Comparison of ENCODE assay signal across 10 cellular contexts in the genomic region with DNA sequence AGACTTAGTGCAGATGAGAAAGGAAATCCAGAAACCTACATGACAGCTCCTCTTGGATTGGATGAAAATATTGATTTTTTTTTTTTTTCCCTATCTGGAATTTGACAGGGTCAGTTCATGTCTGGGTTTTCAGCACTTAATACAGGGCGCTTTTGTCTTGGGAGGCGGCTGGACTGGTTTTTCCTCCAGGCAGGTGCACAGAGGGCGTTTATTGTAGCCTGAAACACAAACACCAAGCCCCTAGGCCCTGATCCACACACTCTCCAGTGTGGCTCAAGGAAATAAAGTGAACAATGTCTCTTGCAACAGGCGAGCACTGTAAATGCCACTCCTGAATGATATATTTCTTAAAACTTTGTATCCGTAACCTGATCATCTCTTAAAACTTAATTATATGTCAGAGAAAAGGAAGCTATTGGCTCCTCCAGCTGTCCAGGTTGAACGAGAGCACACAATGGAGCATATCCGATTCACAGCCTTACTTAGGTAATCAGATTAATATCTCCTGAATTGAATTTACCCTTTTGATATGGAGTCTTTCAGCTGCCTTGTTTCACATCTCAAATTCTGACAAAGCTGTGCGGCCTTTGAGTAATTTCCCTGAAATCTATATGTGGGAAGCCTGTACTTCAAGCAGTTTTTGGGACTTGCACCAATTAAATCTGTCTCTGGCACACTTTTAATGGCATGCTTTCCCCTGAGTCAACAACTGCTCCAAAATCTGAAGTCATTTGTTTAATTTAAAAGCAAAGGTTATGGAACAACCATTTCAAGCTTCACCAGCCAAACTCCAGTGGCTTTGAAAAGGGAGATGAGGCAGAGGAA.
A peak's percentile ranks its signal among the peaks of the same experiment; 100 is the strongest.
DNase-seq lines count a peak whose midpoint lies in the region; ATAC-seq and TF ChIP-seq lines count a peak whose summit lies in the region.
"Had no signal": no experiment of that assay in that cellular context is flagged by ENCODE, and none has a peak within 500 bp of the region (broad histone marks: within the 10 kb centered on the region; RNA-seq: fewer than 3 reads in every experiment).

No MANE protein-coding gene starts in this region.

- H3K27ac Mint-ChIP-seq in neural crest cell (ENCODE audit: unreplicated experiment): no peak overlapping the region
- no peak overlapping the region for H3K27ac Mint-ChIP-seq in T-cell

- no peak for TF ChIP-seq CTCF in neural crest cell (conservative IDR thresholded peaks at IDR 0.05)

- DNase-seq in DMS153 (lab: John Stamatoyannopoulos, UW) (peak; percentile 97), NCI-H2081 (lab: John Stamatoyannopoulos, UW) (peak; percentile 61 to 77), epithelial cell of prostate (ENCODE audit: low read depth, low spot score) (peak; percentile 64), neural crest cell (ENCODE audit: low read depth, low spot score) (no peak), SW480 (ENCODE audit: low spot score) (no peak), T-cell (no peak), SW 1271 (lab: John Stamatoyannopoulos, UW) (no peak)
- DNase-seq: cerebellar nuclear complex; stimulated activated naive CD8-positive, alpha-beta T cell treated with anti-CD3 and anti-CD28 coated beads, Interleukin-15, Interleukin-2, amounts not matched to agents 100 U/mL and 50 U/mL, for 24 hours had no signal

- H3K9me3 Mint-ChIP-seq in neural crest cell: peaks cover 7% of the 10 kb centered on the region
- H3K9me3 Mint-ChIP-seq in T-cell: peaks cover 3 to 8% (median 7%) of the 10 kb centered on the region in 3 donors

- peak overlapping the region; percentile 16 for H3K4me3 Mint-ChIP-seq in neural crest cell
- H3K4me3 Mint-ChIP-seq in T-cell: no peak overlapping the region

- H3K4me1 Mint-ChIP-seq in neural crest cell (peaks cover 51% of the 10 kb centered on the region), T-cell (peaks cover 11 to 41% (median 26%) of the 10 kb centered on the region in 3 donors)

- POLR2A ChIA-PET in T-cell (lab: Charles Lee): no interaction called here

- H3K36me3 Mint-ChIP-seq in neural crest cell (ENCODE audit: low read depth) (peaks cover 7% of the 10 kb centered on the region), T-cell (peaks cover 15% of the 10 kb centered on the region)

- H3K27ac ChIP-seq in epithelial cell of prostate: peak overlapping the region; percentile 44

- ATAC-seq in T-cell (replicated peaks in 1 of 4) (no peak), GM19324 (IDR thresholded peaks at IDR 0.05; ENCODE audit: low FRiP score, unreplicated experiment) (no peak)
- ATAC-seq: stimulated activated naive CD8-positive, alpha-beta T cell treated with anti-CD3 and anti-CD28 coated beads, Interleukin-15, Interleukin-2, amounts not matched to agents 100 U/mL and 50 U/mL, for 24 hours had no signal

- CTCF ChIA-PET in T-cell (lab: Charles Lee): no interaction called here

- H3K27me3 Mint-ChIP-seq in neural crest cell (ENCODE audit: low read depth) (no peaks in the 10 kb centered on the region), T-cell (no peaks in the 10 kb centered on the region)

Comparison
In these comparisons a context has a peak if more than half of its experiments do, and no peak if none do; other contexts are left out.
1. DNase-seq: peak in DMS153 (single experiment), NCI-H2081 (2 of 2) and epithelial cell of prostate (single experiment); none in neural crest cell (single experiment), SW480 (single experiment), T-cell (0 of 34) and SW 1271 (0 of 2).